ENCODE assay signal across 9 cellular contexts in the genomic region with DNA sequence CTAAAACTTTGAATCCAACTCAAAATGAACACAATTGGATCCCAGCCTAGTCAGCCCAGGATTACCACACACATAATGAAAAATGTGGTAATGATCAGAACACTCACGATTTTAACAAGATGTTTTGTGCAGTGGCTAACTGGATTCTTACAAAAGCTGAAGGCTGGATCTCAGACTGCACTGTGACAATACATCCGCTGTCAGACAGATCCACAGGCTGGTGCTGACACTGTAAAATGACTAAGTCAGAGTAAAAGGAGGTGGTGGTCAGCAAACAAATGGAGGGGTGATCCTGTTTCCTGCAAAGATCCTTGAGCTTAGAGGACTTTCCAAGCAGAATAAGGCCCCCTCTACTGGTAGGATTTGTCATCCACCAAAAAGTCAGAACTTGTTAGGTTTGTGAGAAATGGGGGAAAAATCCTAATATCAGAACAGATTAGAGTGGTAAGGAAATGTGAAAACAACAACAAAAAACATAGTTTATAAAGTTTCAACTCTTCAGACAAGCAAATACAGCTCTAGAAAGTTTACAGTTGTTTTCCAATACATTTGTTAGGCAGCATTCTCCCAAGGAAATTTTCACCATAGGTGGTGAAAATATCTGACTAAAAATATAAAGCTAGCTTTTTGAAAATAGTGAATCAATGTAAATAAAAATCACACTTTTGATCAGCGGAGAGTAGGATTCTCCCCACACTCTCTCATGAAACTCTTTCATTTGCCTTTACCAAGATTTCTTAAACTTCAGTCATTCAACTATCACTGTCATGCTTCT.
A peak's percentile ranks its signal among the peaks of the same experiment; 100 is the strongest.
DNase-seq lines count a peak whose midpoint lies in the region; ATAC-seq and TF ChIP-seq lines count a peak whose summit lies in the region.
"Had no signal": no experiment of that assay in that cellular context is flagged by ENCODE, and none has a peak within 500 bp of the region (broad histone marks: within the 10 kb centered on the region; RNA-seq: fewer than 3 reads in every experiment).

No MANE protein-coding gene starts in this region.

- no peaks in the 10 kb centered on the region for H3K9me3 ChIP-seq in fibroblast of lung (ENCODE audit: control insufficient read depth, insufficient read depth, low read depth, low read length)

- peak overlapping the region in 2 of 4 experiments; percentile 29 to 40 for H3K4me3 ChIP-seq in fibroblast of lung (replicated peaks in 1 of 4; ENCODE audit: control extremely low read depth in 1 of 4, insufficient read depth in 1 of 4, low read depth in 3 of 4, low read length in 4 of 4)

- no peaks in the 10 kb centered on the region for H3K27me3 ChIP-seq in fibroblast of lung (ENCODE audit: control insufficient read depth, insufficient read depth, low read length)

- no peaks in the 10 kb centered on the region for H3K4me1 ChIP-seq in fibroblast of lung (ENCODE audit: control insufficient read depth, extremely low read depth, insufficient read depth, low read length)

- H3K9ac ChIP-seq in fibroblast of lung (ENCODE audit: insufficient read depth, low read length): no peak overlapping the region

- H3K27ac ChIP-seq in fibroblast of lung (ENCODE audit: insufficient read depth, low read length): no peak overlapping the region

- no peaks in the 10 kb centered on the region for H3K79me2 ChIP-seq in fibroblast of lung (ENCODE audit: control insufficient read depth, insufficient read depth, low read length)

- no peaks in the 10 kb centered on the region for H3K36me3 ChIP-seq in fibroblast of lung (ENCODE audit: control insufficient read depth, insufficient read depth, low read length)

- H4K20me1 ChIP-seq in fibroblast of lung (ENCODE audit: control insufficient read depth, extremely low read depth, insufficient read depth, low read length): no peaks in the 10 kb centered on the region

- H3K4me2 ChIP-seq in fibroblast of lung (ENCODE audit: extremely low read depth, insufficient read depth, low read length): peak overlapping the region; percentile 48

- peak; percentile 12 for DNase-seq in DMS114 treated with DMSO at 0.1 percent for 48 hours (lab: John Stamatoyannopoulos, UW; ENCODE audit: unreplicated experiment)
- peak; percentile 17 for DNase-seq in HK-2 (ENCODE audit: unreplicated experiment)
- peak; percentile 42 for DNase-seq in RPMI8226
- DNase-seq in fibroblast of lung (ENCODE audit: low read depth in 2 of 2): peak; percentile 67 to 82
- DNase-seq in omental fat pad (ENCODE audit: low spot score): no peak
- no peak for DNase-seq in stimulated activated CD4-positive, alpha-beta T cell treated with anti-CD3 and anti-CD28 coated beads, Interleukin-1b, Interleukin-23, amount 100 ng/mL, for 48 hours
- DNase-seq: activated B cell treated with CpG ODN at 0.5 μM for 24 hours had no signal

- TF ChIP-seq CTCF in fibroblast of lung (conservative IDR thresholded peaks at IDR 0.05 in 1 of 2, IDR thresholded peaks at IDR 0.05 in 1 of 2; ENCODE audit: low read depth in 1 of 2, low read length in 2 of 2) (peak; percentile 69 to 85), omental fat pad (IDR thresholded peaks at IDR 0.05) (no peak)

- peak overlapping the region; percentile 18 for H2AFZ ChIP-seq in fibroblast of lung (ENCODE audit: low read length)

- peak; percentile 89 for ATAC-seq in omental fat pad (ENCODE audit: low FRiP score)
- ATAC-seq in HG03095 (IDR thresholded peaks at IDR 0.05; ENCODE audit: unreplicated experiment): no peak
- no peak for ATAC-seq in GM19035 (IDR thresholded peaks at IDR 0.05; ENCODE audit: unreplicated experiment)

Comparison
In these comparisons a context has a peak if more than half of its experiments do, and no peak if none do; other contexts are left out.
1. DNase-seq: peak in DMS114 treated with DMSO at 0.1 percent for 48 hours (single experiment), HK-2 (single experiment), RPMI8226 (single experiment) and fibroblast of lung (2 of 2); none in omental fat pad (single experiment) and stimulated activated CD4-positive, alpha-beta T cell treated with anti-CD3 and anti-CD28 coated beads, Interleukin-1b, Interleukin-23, amount 100 ng/mL, for 48 hours (single experiment).
2. CTCF ChIP-seq: peak in fibroblast of lung (2 of 2); none in omental fat pad (0 of 3).